In the genomic region with DNA sequence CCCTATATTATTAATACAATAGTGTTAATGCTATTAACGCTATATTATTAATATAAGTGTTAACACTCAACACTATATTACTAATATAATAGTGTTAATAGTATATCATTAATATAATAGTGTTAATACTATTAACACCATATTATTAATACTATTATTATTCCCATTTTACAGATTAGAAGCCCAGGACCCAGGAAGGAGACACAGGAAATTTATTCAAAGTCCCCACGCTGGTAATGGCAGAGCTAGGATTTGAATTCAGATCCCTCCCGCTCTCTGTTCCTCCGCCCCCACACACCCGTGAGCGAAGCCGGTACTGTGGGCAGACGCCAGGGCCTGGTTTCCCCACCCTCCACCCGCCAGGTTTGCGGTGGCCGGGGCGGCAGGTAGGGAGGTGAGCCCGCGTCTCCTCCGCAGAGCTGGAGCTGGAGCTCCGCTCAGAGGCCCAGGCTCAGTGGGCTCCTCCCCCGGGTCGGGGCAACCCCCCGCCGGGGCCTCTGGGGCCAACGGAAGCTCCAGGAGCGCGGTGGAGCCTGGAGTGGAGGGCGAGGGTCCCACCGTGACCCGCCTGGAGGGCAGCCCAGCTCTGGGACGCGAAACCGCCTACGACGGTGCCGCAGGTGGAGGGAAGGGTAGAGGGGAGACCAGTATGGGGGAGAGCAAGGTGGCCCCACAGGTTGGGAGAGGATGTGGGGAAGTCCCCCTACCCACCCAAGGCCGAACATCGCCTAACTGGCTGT, we compare ENCODE assay signal across 21 cellular contexts. TPM values are rescaled to one million over a fixed set of nuclear protein-coding genes. Genes with fewer than 3 reads are reported as not detected.
DNase-seq lines count a peak whose midpoint lies in the region; ATAC-seq, FAIRE-seq and TF ChIP-seq lines count a peak whose summit lies in the region.
"Had no signal": no experiment of that assay in that cellular context is flagged by ENCODE, and none has a peak within 500 bp of the region (broad histone marks: within the 10 kb centered on the region; RNA-seq: fewer than 3 reads in every experiment).

A gene with protein sequence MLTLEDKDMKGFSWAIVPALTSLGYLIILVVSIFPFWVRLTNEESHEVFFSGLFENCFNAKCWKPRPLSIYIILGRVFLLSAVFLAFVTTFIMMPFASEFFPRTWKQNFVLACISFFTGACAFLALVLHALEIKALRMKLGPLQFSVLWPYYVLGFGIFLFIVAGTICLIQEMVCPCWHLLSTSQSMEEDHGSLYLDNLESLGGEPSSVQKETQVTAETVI (plus strand): TSS at position 506 of the 740 bp plus-strand sequence. CDS start 6,122 bp downstream, outside the sequence.

- in situ Hi-C loops in K562 (cut with MboI) = no loop called here

- H3K4me2 ChIP-seq in K562 (ENCODE audit: insufficient read depth, low read length) = no peak within 1 kb of the TSS; the same call in 1 of the 2 replicates
- H3K4me2 ChIP-seq: smooth muscle cell had no signal

- ATAC-seq in K562 (peak; percentile 59), gastroesophageal sphincter (no peak), GM18907 (IDR thresholded peaks at IDR 0.05; ENCODE audit: unreplicated experiment) (no peak)
- ATAC-seq: T-helper 17 cell had no signal

- peaks cover 5% of the 10 kb centered on the region for H3K4me1 Mint-ChIP-seq in activated naive CD4-positive, alpha-beta T cell treated with anti-CD3 and anti-CD28 coated beads, Interleukin-2, amount 10 ng/mL, durations not matched to agents 7 days and 5 days
- H3K4me1 Mint-ChIP-seq: T-helper 17 cell had no signal

- H3K4me3 Mint-ChIP-seq in activated naive CD4-positive, alpha-beta T cell treated with anti-CD3 and anti-CD28 coated beads, Interleukin-2, amount 10 ng/mL, durations not matched to agents 7 days and 5 days = no peak within 1 kb of the TSS
- H3K4me3 Mint-ChIP-seq: CD4-positive, alpha-beta T cell; HFFc6; T-helper 17 cell had no signal

- no peak for TF ChIP-seq EP300 in K562 (IDR thresholded peaks at IDR 0.05; ENCODE audit: low read length)
- TF ChIP-seq EP300 in gastroesophageal sphincter (IDR thresholded peaks at IDR 0.05) = no peak

- no peaks in the 10 kb centered on the region for H3K9me1 ChIP-seq in K562 (ENCODE audit: control insufficient read depth, insufficient read depth, low read length)

- TF ChIP-seq POLR2A in K562 (conservative IDR thresholded peaks at IDR 0.05) = no peak
- TF ChIP-seq POLR2A in testis (IDR thresholded peaks at IDR 0.05) = no peak
- TF ChIP-seq POLR2A in gastroesophageal sphincter (IDR thresholded peaks at IDR 0.05) = no peak

- H3K27ac Mint-ChIP-seq in activated naive CD4-positive, alpha-beta T cell treated with anti-CD3 and anti-CD28 coated beads, Interleukin-2, amount 10 ng/mL, durations not matched to agents 7 days and 5 days = no peak within 1 kb of the TSS
- H3K27ac Mint-ChIP-seq: CD4-positive, alpha-beta T cell; HFFc6; T-helper 17 cell had no signal

- CTCF ChIA-PET in activated naive CD4-positive, alpha-beta T cell treated with anti-CD3 and anti-CD28 coated beads, Interleukin-2, amount 10 ng/mL, durations not matched to agents 7 days and 5 days (lab: Charles Lee) = no interaction called here
- CTCF ChIA-PET in K562 (lab: Yijun Ruan, JAX; ENCODE audit: low intra/inter-chr PET ratio) = no interaction called here

- POLR2A ChIA-PET in K562 (lab: Yijun Ruan, JAX) = interaction anchor here (0.6 to 0.9 kb wide), 4 partner anchors 9 to 482 kb away, joined by 3 to 4 read pairs (median 4); no protein-coding TSS in a partner anchor

- H3K4me1 ChIP-seq in HUES6 (ENCODE audit: control insufficient read depth, insufficient read depth, low read length) (peaks cover 4% of the 10 kb centered on the region; the same call in 1 of the 2 replicates), K562 (replicated peaks in 1 of 2; ENCODE audit: control insufficient read depth in 2 of 2, insufficient read depth in 2 of 2, low read length in 2 of 2) (peaks cover 2 to 11% of the 10 kb centered on the region in 2 experiments; a peak in 3 of 5 replicates), testis (no peaks in the 10 kb centered on the region), gastroesophageal sphincter (no peaks in the 10 kb centered on the region)
- H3K4me1 ChIP-seq: left ventricle myocardium inferior had no signal

- H3K27ac ChIP-seq in HUES6 (ENCODE audit: low read depth, low read length) = no peak within 1 kb of the TSS
- no peak within 1 kb of the TSS for H3K27ac ChIP-seq in K562 (ENCODE audit: extremely low read depth, low read depth, low read length)
- H3K27ac ChIP-seq in testis = no peak within 1 kb of the TSS
- H3K27ac ChIP-seq in gastroesophageal sphincter = no peak within 1 kb of the TSS
- H3K27ac ChIP-seq: left ventricle myocardium inferior, VCaP had no signal

- H3K36me3 ChIP-seq in HUES6 (ENCODE audit: control insufficient read depth, insufficient read depth, low read length) = no peaks in the 10 kb centered on the region
- no peaks in the 10 kb centered on the region for H3K36me3 ChIP-seq in K562 (ENCODE audit: control insufficient read depth, insufficient read depth, low read length)
- H3K36me3 ChIP-seq in testis (ENCODE audit: low read depth, missing control alignments) = no peaks in the 10 kb centered on the region
- H3K36me3 ChIP-seq in gastroesophageal sphincter = no peaks in the 10 kb centered on the region
- H3K36me3 ChIP-seq: left ventricle myocardium inferior had no signal

- H3K9me3 Mint-ChIP-seq in activated naive CD4-positive, alpha-beta T cell treated with anti-CD3 and anti-CD28 coated beads, Interleukin-2, amount 10 ng/mL, durations not matched to agents 7 days and 5 days = no peaks in the 10 kb centered on the region
- H3K9me3 Mint-ChIP-seq: CD4-positive, alpha-beta T cell; HFFc6 had no signal

- peak within 1 kb of the TSS; percentile 49; the same call in 1 of the 2 replicates for H2AFZ ChIP-seq in K562 (ENCODE audit: low read depth, low read length)

- TF ChIP-seq RAD21 in K562 (CRISPR knock-in tag; conservative IDR thresholded peaks at IDR 0.05 in 1 of 2, IDR thresholded peaks at IDR 0.05 in 1 of 2) = no peak

- FAIRE-seq in K562 (lab: Jason Lieb, UNC) = no peak

- TF ChIP-seq CTCF in K562 (IDR thresholded peaks at IDR 0.05 in 2 of 3, conservative IDR thresholded peaks at IDR 0.05 in 1 of 3; ENCODE audit: insufficient read depth in 2 of 3, low read depth in 1 of 3, low read length in 3 of 3) (no peak), testis (IDR thresholded peaks at IDR 0.05) (no peak), gastroesophageal sphincter (IDR thresholded peaks at IDR 0.05) (no peak)

- no TSS peak for BruUV-seq in K562 (replicated peaks; lab: Mats Ljungman, UMichigan)

- no peaks in the 10 kb centered on the region for H3K27me3 Mint-ChIP-seq in activated naive CD4-positive, alpha-beta T cell treated with anti-CD3 and anti-CD28 coated beads, Interleukin-2, amount 10 ng/mL, durations not matched to agents 7 days and 5 days
- H3K27me3 Mint-ChIP-seq: CD4-positive, alpha-beta T cell; T-helper 17 cell had no signal

- no peaks in the 10 kb centered on the region for H3K36me3 Mint-ChIP-seq in activated naive CD4-positive, alpha-beta T cell treated with anti-CD3 and anti-CD28 coated beads, Interleukin-2, amount 10 ng/mL, durations not matched to agents 7 days and 5 days

- peak; percentile 77 for DNase-seq in activated naive CD4-positive, alpha-beta T cell treated with anti-CD3 and anti-CD28 coated beads, Interleukin-2, amount 10 ng/mL, durations not matched to agents 7 days and 5 days
- DNase-seq in activated naive CD4-positive, alpha-beta T cell treated with anti-CD3 and anti-CD28 coated beads, Interleukin-2, amount 50 U/mL, for 16 hours = no peak
- DNase-seq in K562 (ENCODE audit: extremely low read depth in 1 of 4, low spot score in 3 of 4) (peak in 2 of 4 experiments; percentile 60 to 63), testis (no peak)
- DNase-seq: CD4-positive, alpha-beta T cell; effector memory CD4-positive, alpha-beta T cell; glutamatergic neuron; HFFc6; KG1; left ventricle myocardium inferior; NCI-H1048; NCI-H2081; NCI-H526 treated with DMSO at 0.1 percent for 48 hours; SHP77 treated with DMSO at 0.1 percent for 48 hours; stimulated activated CD4-positive, alpha-beta T cell treated with anti-CD3 and anti-CD28 coated beads, Interleukin-4, amount 100 ng/mL, for 4 hours; T-helper 17 cell had no signal

- H3K9ac ChIP-seq in HUES6 (ENCODE audit: low read length) = no peak within 1 kb of the TSS
- H3K9ac ChIP-seq in K562 (ENCODE audit: insufficient read depth in 1 of 2, low read depth in 2 of 2, low read length in 2 of 2) = peak within 1 kb of the TSS in 1 of 2 experiments; percentile 49; a peak in 1 of 4 replicates

- intact Hi-C loops in K562 (cut with micrococcal nuclease) (no loop called here), testis (cut with DNase I; ENCODE audit: low total_unique reads) (no loop called here)

- 66% methylated on average over 31 of the region's 34 CpGs for WGBS in K562 (ENCODE audit: insufficient coverage, low coverage, missing lambda C conversion rate)
- 53 to 56% methylated on average over 27 to 34 of the region's 34 CpGs for WGBS in testis, 2 donors
- 50% methylated on average over 2 to 3 of the region's 34 CpGs for WGBS in gastroesophageal sphincter (ENCODE audit: low coverage in 1 of 2), 2 donors

- H3K9me3 ChIP-seq in HUES6 (ENCODE audit: control insufficient read depth, insufficient read depth, low read depth, low read length) (no peaks in the 10 kb centered on the region; the same call in 1 of the 2 replicates), K562 (replicated peaks; ENCODE audit: control insufficient read depth, insufficient read depth, low read depth, low read length) (no peaks in the 10 kb centered on the region), testis (no peaks in the 10 kb centered on the region), gastroesophageal sphincter (no peaks in the 10 kb centered on the region)
- H3K9me3 ChIP-seq: left ventricle myocardium inferior had no signal

- H3K4me3 ChIP-seq in HUES6 (ENCODE audit: low read depth, low read length) = peak within 1 kb of the TSS; percentile 9
- H3K4me3 ChIP-seq in K562 = no peak within 1 kb of the TSS
- H3K4me3 ChIP-seq in testis = peak within 1 kb of the TSS; percentile 33 to 47
- H3K4me3 ChIP-seq in gastroesophageal sphincter = no peak within 1 kb of the TSS
- H3K4me3 ChIP-seq: left ventricle myocardium inferior, smooth muscle cell had no signal

- no peaks in the 10 kb centered on the region for H3K79me2 ChIP-seq in K562 (ENCODE audit: control insufficient read depth, insufficient read depth, low read length)

- H3K27me3 ChIP-seq in HUES6 (ENCODE audit: control insufficient read depth, insufficient read depth, low read length) = no peaks in the 10 kb centered on the region
- no peaks in the 10 kb centered on the region for H3K27me3 ChIP-seq in K562 (ENCODE audit: control insufficient read depth in 2 of 2, insufficient read depth in 2 of 2, low read length in 2 of 2)
- no peaks in the 10 kb centered on the region for H3K27me3 ChIP-seq in testis
- H3K27me3 ChIP-seq in gastroesophageal sphincter = no peaks in the 10 kb centered on the region

- no peaks in the 10 kb centered on the region for H4K20me1 ChIP-seq in K562 (replicated peaks; ENCODE audit: control insufficient read depth, insufficient read depth, low read length)

RNA-seq across cellular contexts. Expression of the gene that starts here (rescaled TPM):
- 0.42 and 0.51 TPM in 2 replicates for total RNA-seq in K562 (2011; cell fraction: chromatin; rRNA removed; ENCODE audit: low replicate concordance)
- total RNA-seq in K562 (2011; cell fraction: nucleolus; rRNA removed) = 4.0 and 4.3 TPM in 2 replicates
- total RNA-seq in K562 (2011; cell fraction: nucleoplasm; rRNA removed) = 1.6 and 1.8 TPM in 2 replicates
- 0.61 and 0.73 TPM in 2 replicates for total RNA-seq in K562 (2014; rRNA removed)
- total RNA-seq in K562 (2014; rRNA removed; fragmentation: Illumina TruSeq; extraction: Trizol) = 0.18 and 0.70 TPM in 2 replicates
- 0.51 and 0.79 TPM in 2 replicates for total RNA-seq in K562 (2015; rRNA removed; fragmentation: Illumina TruSeq; extraction: Trizol)
- 0.60 and 1.3 TPM in 2 replicates for total RNA-seq in K562 (2021)
- polyA plus RNA-seq in K562 (2011; rRNA removed) = 0.56 and 0.93 TPM in 2 replicates
- 0.30 and 1.1 TPM in 2 replicates for polyA plus RNA-seq in K562 (2011; cell fraction: cytosol; rRNA removed)
- polyA plus RNA-seq in K562 (2011; cell fraction: nucleus; rRNA removed) = 2.6 and 4.8 TPM in 2 replicates
- polyA plus RNA-seq in K562 (2012) = 0.64 and 0.65 TPM in 2 replicates
- 0.32 and 0.68 TPM in 2 replicates for polyA plus RNA-seq in K562 (2014; fragmentation: Illumina TruSeq; extraction: Trizol)
- under 1 TPM; 0.08 to 0.25 TPM for polyA plus RNA-seq in K562 (2014; fragmentation: Nextera tagmentation; extraction: Ambion mirVana)
- polyA plus RNA-seq in K562 (2014; rRNA removed) = 0.62 and 0.94 TPM in 2 replicates
- 0.36 and 0.74 TPM in 2 replicates for polyA minus RNA-seq in K562 (2011; rRNA and poly(A)+ RNA removed)
- not detected in 2 replicates for polyA minus RNA-seq in K562 (2011; cell fraction: cytosol; rRNA and poly(A)+ RNA removed)
- polyA minus RNA-seq in K562 (2011; cell fraction: nucleus; rRNA and poly(A)+ RNA removed) = 2.2 TPM in 2 replicates
- 10 to 100 TPM; 57.0 to 62.1 TPM for total RNA-seq in testis
- polyA plus RNA-seq in testis (ENCODE audit: insufficient read depth, low read depth, low replicate concordance) = 406 TPM
- 1 to 10 TPM in 2 of 4 donors, not detected in 2; 1.6 to 2.2 TPM for total RNA-seq in gastroesophageal sphincter
- total RNA-seq: left ventricle myocardium inferior had no signal

Comparison
In these comparisons a context has a peak if more than half of its experiments do, and no peak if none do; other contexts are left out.
1. RNA of the gene that starts here (total RNA-seq): 57.0 to 62.1 TPM in testis; 1.6 to 2.2 TPM in gastroesophageal sphincter and 0.18 to 4.3 TPM in K562; every median in the first group is over 10 times any median in the second.
2. RNA of the gene that starts here (polyA plus RNA-seq): 406 TPM in testis (single experiment); 0.08 to 4.8 TPM in K562; every median in the first group is over 10 times any median in the second.
3. H3K4me3 ChIP-seq: peak in HUES6 (single experiment) and testis (2 of 2); none in K562 (single experiment) and gastroesophageal sphincter (0 of 2).